1 cellular context compared by ENCODE assay signal in genomic region chr18:11268691-11269686, GRCh38.
TF ChIP-seq lines count a peak whose summit lies in the region.

No MANE protein-coding gene starts in this region.

TF ChIP-seq in IMR-90, 13 proteins besides CTCF, POLR2A, EP300 and RAD21 (continued from another document):
- peak; percentile 58; the same call in 1 of the 2 replicates for TF ChIP-seq CEBPB (IDR thresholded peaks at IDR 0.05; ENCODE audit: low read depth, low read length)
